Comparison of ENCODE assay signal across 23 cellular contexts in the genomic region with DNA sequence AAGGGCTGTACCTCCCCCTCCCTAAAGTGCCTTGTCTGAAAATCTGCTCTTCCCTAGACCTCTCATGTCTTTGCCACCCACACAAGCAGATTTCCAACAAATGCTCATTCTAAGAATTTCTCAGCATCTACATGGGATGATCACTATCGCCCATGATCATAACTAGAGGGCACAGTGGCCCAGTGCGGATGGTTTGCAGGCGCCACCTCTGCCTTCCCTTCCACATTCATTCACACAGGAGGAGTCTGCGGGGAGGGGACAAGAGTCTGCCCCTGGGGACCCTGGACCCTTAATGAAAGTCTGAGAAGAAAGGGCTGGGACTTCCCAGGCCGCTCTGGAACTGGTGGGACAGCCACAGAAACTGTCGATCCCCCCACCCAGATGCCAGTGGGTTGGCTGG. TPM values are rescaled to one million over a fixed set of nuclear protein-coding genes. Genes with fewer than 3 reads are reported as not detected.
DNase-seq lines count a peak whose midpoint lies in the region; ATAC-seq and TF ChIP-seq lines count a peak whose summit lies in the region.
"Had no signal": no experiment of that assay in that cellular context is flagged by ENCODE, and none has a peak within 500 bp of the region (broad histone marks: within the 10 kb centered on the region; RNA-seq: fewer than 3 reads in every experiment).

No MANE protein-coding gene starts in this region.

- H3K36me3 Mint-ChIP-seq in activated CD4-positive, alpha-beta T cell treated with anti-CD3 and anti-CD28 coated beads, Interleukin-2, amount 10 ng/mL, durations not matched to agents 7 days and 5 days (ENCODE audit: low read depth), result no peaks in the 10 kb centered on the region
- no peaks in the 10 kb centered on the region for H3K36me3 Mint-ChIP-seq in activated naive CD4-positive, alpha-beta T cell treated with anti-CD3 and anti-CD28 coated beads, Interleukin-2, amount 50 U/mL, for 72 hours

- peak overlapping the region; percentile 41 for H3K4me3 Mint-ChIP-seq in activated CD4-positive, alpha-beta T cell treated with anti-CD3 and anti-CD28 coated beads, Interleukin-2, amount 10 ng/mL, durations not matched to agents 7 days and 5 days

- no peaks in the 10 kb centered on the region for H3K9me3 ChIP-seq in spleen
- H3K9me3 ChIP-seq: adrenal gland, BE2C, breast epithelium, SJCRH30, vagina had no signal

- 83 to 96% (median 90%) methylated on average over 4 to 6 of the region's 6 CpGs for WGBS in spleen, 5 donors

- H3K27me3 Mint-ChIP-seq in activated CD4-positive, alpha-beta T cell treated with anti-CD3 and anti-CD28 coated beads, Interleukin-2, amount 10 ng/mL, durations not matched to agents 7 days and 5 days, result no peaks in the 10 kb centered on the region

- H3K27ac ChIP-seq in spleen, result peak overlapping the region in 7 of 8 donors; percentile 6 to 86 (median 61)
- H3K27ac ChIP-seq: adrenal gland, breast epithelium, SJCRH30, vagina had no signal

- no peaks in the 10 kb centered on the region for H3K36me3 ChIP-seq in spleen
- H3K36me3 ChIP-seq: adrenal gland, BE2C, breast epithelium, SJCRH30, vagina had no signal

- intact Hi-C loops in spleen (cut with DNase I; ENCODE audit: low total_unique reads), result no loop called here

- POLR2A ChIA-PET in activated CD4-positive, alpha-beta T cell treated with anti-CD3 and anti-CD28 coated beads, Interleukin-2, amount 10 ng/mL, durations not matched to agents 7 days and 5 days (lab: Charles Lee), result interaction anchor here (0.7 to 1.9 kb wide), 3 partner anchors 28 to 164 kb away, joined by 3 to 14 read pairs (median 3); a partner anchor contains a TSS

- no peak overlapping the region for H3K4me3 ChIP-seq in spleen
- H3K4me3 ChIP-seq: adrenal gland, breast epithelium, lung, SJCRH30, vagina had no signal

- H3K4me1 Mint-ChIP-seq in activated CD4-positive, alpha-beta T cell treated with anti-CD3 and anti-CD28 coated beads, Interleukin-2, amount 10 ng/mL, durations not matched to agents 7 days and 5 days, result peaks cover 83% of the 10 kb centered on the region

- no peak for TF ChIP-seq POLR2A in spleen (IDR thresholded peaks at IDR 0.05)

- peak in 1 of 2 donors; percentile 4 for ATAC-seq in activated naive CD4-positive, alpha-beta T cell treated with anti-CD3 and anti-CD28 coated beads, Interleukin-2, amount 50 U/mL, for 72 hours
- ATAC-seq in GM18907 (IDR thresholded peaks at IDR 0.05; ENCODE audit: unreplicated experiment), result no peak
- no peak for ATAC-seq in GM18519 (IDR thresholded peaks at IDR 0.05; ENCODE audit: low FRiP score, unreplicated experiment)
- ATAC-seq: HepG2, Panc1 had no signal

- TF ChIP-seq CTCF in spleen (IDR thresholded peaks at IDR 0.05 in 8 of 11, conservative IDR thresholded peaks at IDR 0.05 in 3 of 11), result no peak

- peak; percentile 39 for DNase-seq in activated CD4-positive, alpha-beta T cell treated with anti-CD3 and anti-CD28 coated beads for 48 hours
- DNase-seq in activated CD4-positive, alpha-beta T cell treated with anti-CD3 and anti-CD28 coated beads for 1 hour, result no peak
- no peak for DNase-seq in activated CD4-positive, alpha-beta T cell treated with anti-CD3 and anti-CD28 coated beads, Interleukin-2, amount 10 ng/mL, durations not matched to agents 7 days and 5 days
- DNase-seq in activated naive CD4-positive, alpha-beta T cell treated with anti-CD3 and anti-CD28 coated beads, Interleukin-2, amount 50 U/mL, for 72 hours (ENCODE audit: low spot score in 2 of 2), result no peak
- no peak for DNase-seq in spleen
- no peak for DNase-seq in COLO668 (lab: John Stamatoyannopoulos, UW; ENCODE audit: unreplicated experiment)
- DNase-seq: 8988T, adrenal gland, BE2C, foreskin melanocyte, kidney, NCI-H446 treated with DMSO at 0.1 percent for 48 hours, SJCRH30 had no signal

- H3K27me3 ChIP-seq in spleen (replicated peaks in 1 of 7), result peaks cover 0 to 41% (median 0%) of the 10 kb centered on the region in 7 donors
- H3K27me3 ChIP-seq: adrenal gland, SJCRH30, vagina had no signal

- peaks cover 11 to 28% (median 23%) of the 10 kb centered on the region in 6 donors for H3K4me1 ChIP-seq in spleen
- H3K4me1 ChIP-seq: adrenal gland, BE2C, breast epithelium, SJCRH30, vagina had no signal

- peak overlapping the region; percentile 97 for H3K27ac Mint-ChIP-seq in activated CD4-positive, alpha-beta T cell treated with anti-CD3 and anti-CD28 coated beads, Interleukin-2, amount 10 ng/mL, durations not matched to agents 7 days and 5 days
- H3K27ac Mint-ChIP-seq in activated naive CD4-positive, alpha-beta T cell treated with anti-CD3 and anti-CD28 coated beads, Interleukin-2, amount 50 U/mL, for 72 hours, result peak overlapping the region; percentile 96 to 98

- no peaks in the 10 kb centered on the region for H3K9me3 Mint-ChIP-seq in activated CD4-positive, alpha-beta T cell treated with anti-CD3 and anti-CD28 coated beads, Interleukin-2, amount 10 ng/mL, durations not matched to agents 7 days and 5 days
- no peaks in the 10 kb centered on the region for H3K9me3 Mint-ChIP-seq in activated naive CD4-positive, alpha-beta T cell treated with anti-CD3 and anti-CD28 coated beads, Interleukin-2, amount 50 U/mL, for 72 hours

- CTCF ChIA-PET in activated CD4-positive, alpha-beta T cell treated with anti-CD3 and anti-CD28 coated beads, Interleukin-2, amount 10 ng/mL, durations not matched to agents 7 days and 5 days (lab: Charles Lee), result interaction anchor here (1.2 to 2.3 kb wide), 10 partner anchors 9 to 119 kb away, joined by 3 to 10 read pairs (median 6); a partner anchor contains a TSS

RNA-seq across cellular contexts. Expression of a gene that starts 28.9 kb away (rescaled TPM):
- 10 to 100 TPM; 25.7 to 29.7 TPM for total RNA-seq in activated CD4-positive, alpha-beta T cell treated with anti-CD3 and anti-CD28 coated beads, Interleukin-2, amount 10 ng/mL, durations not matched to agents 7 days and 5 days
- 10 to 100 TPM; 20.0 to 35.7 TPM for total RNA-seq in activated naive CD4-positive, alpha-beta T cell treated with anti-CD3 and anti-CD28 coated beads, Interleukin-2, amount 50 U/mL, for 72 hours
- 10 to 100 TPM; 13.5 to 21.5 (median 17.9) TPM for total RNA-seq in spleen
- 10 to 100 TPM; 10.7 to 27.5 (median 13.0) TPM for polyA plus RNA-seq in spleen

RNA-seq across cellular contexts. Expression of a gene that starts 29.1 kb away (rescaled TPM):
- total RNA-seq in activated CD4-positive, alpha-beta T cell treated with anti-CD3 and anti-CD28 coated beads, Interleukin-2, amount 10 ng/mL, durations not matched to agents 7 days and 5 days, result under 1 TPM; 0.50 to 0.73 TPM
- total RNA-seq in activated naive CD4-positive, alpha-beta T cell treated with anti-CD3 and anti-CD28 coated beads, Interleukin-2, amount 50 U/mL, for 72 hours, result 10 to 100 TPM in 1 of 2 donors, 1 to 10 TPM in 1; 8.7 to 27.8 TPM
- total RNA-seq in spleen, result under 1 TPM in 2 of 7 donors, not detected in 5; 0.54 to 0.55 TPM
- polyA plus RNA-seq in spleen, result under 1 TPM; 0.09 to 0.28 (median 0.26) TPM
- total RNA-seq: dermis microvascular lymphatic vessel endothelial cell, M059J, omental fat pad, SJCRH30, vagina had no signal

Comparison
In these comparisons a context has a peak if more than half of its experiments do, and no peak if none do; other contexts are left out.
1. RNA of a gene that starts 29.1 kb away (total RNA-seq): 8.7 to 27.8 TPM in activated naive CD4-positive, alpha-beta T cell treated with anti-CD3 and anti-CD28 coated beads, Interleukin-2, amount 50 U/mL, for 72 hours; 0.50 to 0.73 TPM in activated CD4-positive, alpha-beta T cell treated with anti-CD3 and anti-CD28 coated beads, Interleukin-2, amount 10 ng/mL, durations not matched to agents 7 days and 5 days and 0.54 to 0.55 TPM in spleen; every median in the first group is over 4 times any median in the second.